Comparison of ENCODE assay signal across 36 cellular contexts in the genomic region with DNA sequence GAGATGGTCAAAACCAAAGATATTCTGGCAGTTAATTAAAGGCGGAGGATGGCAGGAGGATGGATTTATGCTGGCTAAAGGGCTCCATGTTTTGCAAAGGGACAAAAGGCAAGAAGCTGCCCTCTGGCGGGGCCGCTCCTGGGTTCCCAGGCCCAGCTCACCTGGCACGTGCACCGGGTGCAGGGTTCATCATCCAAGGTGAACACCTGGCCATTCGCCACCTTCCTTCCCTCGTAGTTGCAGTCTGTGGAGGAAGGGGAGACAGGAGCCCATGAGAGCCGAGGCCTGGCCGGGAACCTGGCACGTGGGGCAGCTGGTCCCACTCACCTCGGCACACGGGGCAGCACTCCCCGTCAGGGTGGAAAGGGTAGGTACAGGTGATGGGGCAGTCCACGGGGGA. TPM values are rescaled to one million over a fixed set of nuclear protein-coding genes. Genes with fewer than 3 reads are reported as not detected.
"Had no signal": no experiment of that assay in that cellular context is flagged by ENCODE, and none has a peak within 500 bp of the region (broad histone marks: within the 10 kb centered on the region; RNA-seq: fewer than 3 reads in every experiment).

No MANE protein-coding gene starts in this region.

- H3K4me3 ChIP-seq: adrenal gland, body of pancreas, esophagus squamous epithelium, gastroesophageal sphincter had no signal

- H3K36me3 ChIP-seq: adrenal gland, esophagus squamous epithelium, gastroesophageal sphincter had no signal

- ATAC-seq: activated CD4-positive, alpha-beta T cell treated with anti-CD3 and anti-CD28 coated beads for 36 hours; activated CD8-positive, alpha-beta memory T cell treated with anti-CD3 and anti-CD28 coated beads, Interleukin-2, amount 10 ng/mL, durations not matched to agents 7 days and 5 days; activated CD8-positive, alpha-beta T cell treated with anti-CD3 and anti-CD28 coated beads, Interleukin-2, amount 10 ng/mL, durations not matched to agents 7 days and 5 days; activated naive CD8-positive, alpha-beta T cell treated with anti-CD3 and anti-CD28 coated beads, Interleukin-2, amount 50 U/mL, for 24 hours; body of pancreas; gastroesophageal sphincter had no signal

- H3K9me3 ChIP-seq: adrenal gland, body of pancreas, esophagus squamous epithelium, gastroesophageal sphincter had no signal

- H3K27me3 ChIP-seq: adrenal gland, body of pancreas, esophagus squamous epithelium, gastroesophageal sphincter had no signal

- DNase-seq: activated CD4-positive, alpha-beta memory T cell treated with anti-CD3 and anti-CD28 coated beads for 36 hours; activated CD4-positive, alpha-beta T cell treated with anti-CD3 and anti-CD28 coated beads for 36 hours; activated CD4-positive, alpha-beta T cell treated with anti-CD3 and anti-CD28 coated beads, Interleukin-2, amount 10 ng/mL, durations not matched to agents 24 days and 14 days; activated CD4-positive, CD25-positive, alpha-beta regulatory T cell; activated CD4-positive, CD25-positive, alpha-beta regulatory T cell treated with anti-CD3 and anti-CD28 coated beads, Interleukin-2, amount 50 U/mL, for 72 hours; activated CD8-positive, alpha-beta memory T cell treated with anti-CD3 and anti-CD28 coated beads, Interleukin-2, amount 10 ng/mL, durations not matched to agents 7 days and 5 days; activated CD8-positive, alpha-beta memory T cell treated with anti-CD3 and anti-CD28 coated beads, Interleukin-2, amount 50 U/mL, for 4 hours; activated CD8-positive, alpha-beta T cell treated with anti-CD3 and anti-CD28 coated beads, Interleukin-2, amount 10 ng/mL, durations not matched to agents 7 days and 5 days; activated effector memory CD4-positive, alpha-beta T cell treated with anti-CD3 and anti-CD28 coated beads, Interleukin-2, amount 50 U/mL, for 16 hours; activated naive CD4-positive, alpha-beta T cell treated with anti-CD3 and anti-CD28 coated beads for 36 hours; activated naive CD8-positive, alpha-beta T cell treated with anti-CD3 and anti-CD28 coated beads for 36 hours; activated naive CD8-positive, alpha-beta T cell treated with anti-CD3 and anti-CD28 coated beads, Interleukin-2, amount 50 U/mL, for 24 hours; activated T-cell treated with anti-CD3 and anti-CD28 coated beads, Interleukin-2, amount 50 U/mL, for 1 hour; activated T-cell treated with anti-CD3 and anti-CD28 coated beads, Interleukin-2, amount 50 U/mL, for 48 hours; adrenal gland; amygdala; aorta; caudate nucleus; cortex of kidney; dermis blood vessel endothelial cell; effector CD8-positive, alpha-beta T cell; esophagus squamous epithelium; foreskin melanocyte; head of caudate nucleus; T-helper 1 cell; T-helper 2 cell had no signal

- H3K27ac ChIP-seq: adrenal gland, body of pancreas, epithelial cell of prostate, esophagus squamous epithelium, gastroesophageal sphincter had no signal

- H3K4me1 ChIP-seq: adrenal gland, esophagus squamous epithelium, gastroesophageal sphincter had no signal

RNA-seq across cellular contexts. Expression of a gene that starts 23.8 kb away (rescaled TPM):
- total RNA-seq: activated CD4-positive, alpha-beta memory T cell treated with anti-CD3 and anti-CD28 coated beads for 36 hours; activated CD4-positive, alpha-beta T cell treated with anti-CD3 and anti-CD28 coated beads for 36 hours; activated CD4-positive, alpha-beta T cell treated with anti-CD3 and anti-CD28 coated beads, Interleukin-2, amount 10 ng/mL, durations not matched to agents 24 days and 14 days; activated CD8-positive, alpha-beta memory T cell treated with anti-CD3 and anti-CD28 coated beads for 36 hours; activated CD8-positive, alpha-beta memory T cell treated with anti-CD3 and anti-CD28 coated beads, Interleukin-2, amount 10 ng/mL, durations not matched to agents 7 days and 5 days; activated CD8-positive, alpha-beta T cell treated with anti-CD3 and anti-CD28 coated beads, Interleukin-2, amount 10 ng/mL, durations not matched to agents 7 days and 5 days; activated naive CD4-positive, alpha-beta T cell treated with anti-CD3 and anti-CD28 coated beads for 36 hours; activated naive CD8-positive, alpha-beta T cell treated with anti-CD3 and anti-CD28 coated beads for 36 hours; activated T-helper 1 cell treated with anti-CD3 and anti-CD28 coated beads, Interleukin-12 subunit alpha, Interleukin-12 subunit beta, Interleukin-2, Interleukin-4 antibody, amounts not matched to agents 30 ng/mL and 10 ng/mL and 1 ng/mL, durations not matched to agents 14 hours and 24 hours and 36 hours; activated T-helper 2 cell treated with anti-CD3 and anti-CD28 coated beads, Interferon-gamma antibody, Interleukin-2, Interleukin-4, amounts not matched to agents 10 μg/mL and 5 μg/mL and 100 μg/mL, durations not matched to agents 14 hours and 24 hours and 36 hours; chondrocyte; dermis blood vessel endothelial cell; endothelial cell of umbilical vein; fibroblast of villous mesenchyme; glomerular endothelial cell had no signal

RNA-seq across cellular contexts. Expression of a gene that starts 42.6 kb away (rescaled TPM):
- total RNA-seq: activated CD4-positive, alpha-beta memory T cell treated with anti-CD3 and anti-CD28 coated beads for 36 hours; activated CD4-positive, alpha-beta T cell treated with anti-CD3 and anti-CD28 coated beads for 36 hours; activated CD4-positive, alpha-beta T cell treated with anti-CD3 and anti-CD28 coated beads, Interleukin-2, amount 10 ng/mL, durations not matched to agents 24 days and 14 days; activated CD8-positive, alpha-beta memory T cell treated with anti-CD3 and anti-CD28 coated beads for 36 hours; activated CD8-positive, alpha-beta memory T cell treated with anti-CD3 and anti-CD28 coated beads, Interleukin-2, amount 10 ng/mL, durations not matched to agents 7 days and 5 days; activated CD8-positive, alpha-beta T cell treated with anti-CD3 and anti-CD28 coated beads, Interleukin-2, amount 10 ng/mL, durations not matched to agents 7 days and 5 days; activated naive CD4-positive, alpha-beta T cell treated with anti-CD3 and anti-CD28 coated beads for 36 hours; activated naive CD8-positive, alpha-beta T cell treated with anti-CD3 and anti-CD28 coated beads for 36 hours; activated T-helper 1 cell treated with anti-CD3 and anti-CD28 coated beads, Interleukin-12 subunit alpha, Interleukin-12 subunit beta, Interleukin-2, Interleukin-4 antibody, amounts not matched to agents 30 ng/mL and 10 ng/mL and 1 ng/mL, durations not matched to agents 14 hours and 24 hours and 36 hours; activated T-helper 2 cell treated with anti-CD3 and anti-CD28 coated beads, Interferon-gamma antibody, Interleukin-2, Interleukin-4, amounts not matched to agents 10 μg/mL and 5 μg/mL and 100 μg/mL, durations not matched to agents 14 hours and 24 hours and 36 hours; chondrocyte; dermis blood vessel endothelial cell; endothelial cell of umbilical vein; fibroblast of villous mesenchyme; glomerular endothelial cell had no signal
